34 cellular contexts compared by ENCODE assay signal in genomic region chr11:70842701-70843100, GRCh38.
"Had no signal": no experiment of that assay in that cellular context is flagged by ENCODE, and none has a peak within 500 bp of the region (broad histone marks: within the 10 kb centered on the region; RNA-seq: fewer than 3 reads in every experiment).

No MANE protein-coding gene starts in this region.

- H3K27me3 ChIP-seq: adrenal gland, ascending aorta, body of pancreas, brain microvascular endothelial cell, breast epithelium, cardiac muscle cell had no signal

- DNase-seq: activated effector memory CD4-positive, alpha-beta T cell treated with anti-CD3 and anti-CD28 coated beads, Interleukin-2, amount 50 U/mL, for 16 hours; activated effector memory CD4-positive, alpha-beta T cell treated with Interleukin-2 at 50 U/mL for 16 hours; activated gamma-delta T cell; activated gamma-delta T cell treated with Interleukin-2 at 50 U/mL for 16 hours; activated naive CD4-positive, alpha-beta T cell; activated naive CD4-positive, alpha-beta T cell treated with anti-CD3 and anti-CD28 coated beads for 36 hours; activated naive CD4-positive, alpha-beta T cell treated with anti-CD3 and anti-CD28 coated beads, Interleukin-2, amount 10 ng/mL, durations not matched to agents 7 days and 5 days; activated naive CD4-positive, alpha-beta T cell treated with anti-CD3 and anti-CD28 coated beads, Interleukin-2, amount 50 U/mL, for 16 hours; activated naive CD4-positive, alpha-beta T cell treated with Interleukin-2 at 50 U/mL for 16 hours; activated naive CD8-positive, alpha-beta T cell treated with anti-CD3 and anti-CD28 coated beads for 36 hours; activated naive CD8-positive, alpha-beta T cell treated with anti-CD3 and anti-CD28 coated beads, Interleukin-2, amount 10 ng/mL, durations not matched to agents 7 days and 5 days; activated naive CD8-positive, alpha-beta T cell treated with anti-CD3 and anti-CD28 coated beads, Interleukin-2, amount 50 U/mL, for 24 hours; activated T-cell treated with anti-CD3 and anti-CD28 coated beads for 4 hours; activated T-cell treated with anti-CD3 and anti-CD28 coated beads, Interleukin-2, amount 50 U/mL, for 1 hour; activated T-cell treated with anti-CD3 and anti-CD28 coated beads, Interleukin-2, amount 50 U/mL, for 24 hours; activated T-cell treated with anti-CD3 and anti-CD28 coated beads, Interleukin-2, amount 50 U/mL, for 4 hours; activated T-cell treated with anti-CD3 and anti-CD28 coated beads, Interleukin-2, amount 50 U/mL, for 48 hours; activated T-cell treated with anti-CD3 and anti-CD28 coated beads, Interleukin-2, amount 50 U/mL, for 72 hours; adrenal gland; amniotic stem cell; amygdala; anterior cingulate cortex; body of pancreas; brain microvascular endothelial cell; caudate nucleus; central memory CD4-positive, alpha-beta T cell; cerebellar nuclear complex had no signal

- H3K9me3 ChIP-seq: adrenal gland, body of pancreas had no signal

- H3K4me1 ChIP-seq: adrenal gland, ascending aorta, body of pancreas, breast epithelium had no signal

- ATAC-seq: activated naive CD4-positive, alpha-beta T cell treated with anti-CD3 and anti-CD28 coated beads, Interleukin-2, amount 50 U/mL, for 72 hours; activated naive CD8-positive, alpha-beta T cell treated with anti-CD3 and anti-CD28 coated beads, Interleukin-2, amount 50 U/mL, for 24 hours; activated T-cell treated with anti-CD3 and anti-CD28 coated beads, Interleukin-2, amount 50 U/mL, for 4 hours; activated T-cell treated with anti-CD3 and anti-CD28 coated beads, Interleukin-2, amount 50 U/mL, for 72 hours; activated T-helper 17 cell treated with anti-CD3 and anti-CD28 coated beads, Interleukin-2, amount 50 U/mL, for 72 hours; body of pancreas had no signal

- H3K36me3 ChIP-seq: adrenal gland, ascending aorta, brain microvascular endothelial cell, breast epithelium, cardiac muscle cell had no signal

- FAIRE-seq: astrocyte, bronchial epithelial cell had no signal

- H3K27ac ChIP-seq: adrenal gland, ascending aorta, body of pancreas, brain microvascular endothelial cell, breast epithelium, cardiac muscle cell had no signal

- H3K4me3 ChIP-seq: adrenal gland, ascending aorta, body of pancreas, breast epithelium, cardiac muscle cell had no signal
